ENCODE assay signal across 1 cellular context in genomic region chr4:128386761-128387599, GRCh38.
TF ChIP-seq lines count a peak whose summit lies in the region.

No MANE protein-coding gene starts in this region.

TF ChIP-seq in SK-N-SH treated with all-trans-retinoic acid at 6 μM for 48 hours, 23 proteins besides CTCF, POLR2A, EP300 and RAD21 (continued from another document):
- TF ChIP-seq PATZ1 (CRISPR knock-in tag; IDR thresholded peaks at IDR 0.05; ENCODE audit: borderline replicate concordance): 0 out of 2 replicates have a peak, but pooled peaks have one; percentile 18
- TF ChIP-seq ISL1 (CRISPR knock-in tag; IDR thresholded peaks at IDR 0.05): peak; percentile 86
- TF ChIP-seq CSRNP3 (CRISPR knock-in tag; IDR thresholded peaks at IDR 0.05): peak; percentile 73
- TF ChIP-seq OSR1 (CRISPR knock-in tag; IDR thresholded peaks at IDR 0.05): no peak
- no peak for TF ChIP-seq RARB (CRISPR knock-in tag; IDR thresholded peaks at IDR 0.05)
TF ChIP-seq in SK-N-SH treated with all-trans-retinoic acid at 6 μM for 48 hours: peak in this region for 10.
